In the genomic region with DNA sequence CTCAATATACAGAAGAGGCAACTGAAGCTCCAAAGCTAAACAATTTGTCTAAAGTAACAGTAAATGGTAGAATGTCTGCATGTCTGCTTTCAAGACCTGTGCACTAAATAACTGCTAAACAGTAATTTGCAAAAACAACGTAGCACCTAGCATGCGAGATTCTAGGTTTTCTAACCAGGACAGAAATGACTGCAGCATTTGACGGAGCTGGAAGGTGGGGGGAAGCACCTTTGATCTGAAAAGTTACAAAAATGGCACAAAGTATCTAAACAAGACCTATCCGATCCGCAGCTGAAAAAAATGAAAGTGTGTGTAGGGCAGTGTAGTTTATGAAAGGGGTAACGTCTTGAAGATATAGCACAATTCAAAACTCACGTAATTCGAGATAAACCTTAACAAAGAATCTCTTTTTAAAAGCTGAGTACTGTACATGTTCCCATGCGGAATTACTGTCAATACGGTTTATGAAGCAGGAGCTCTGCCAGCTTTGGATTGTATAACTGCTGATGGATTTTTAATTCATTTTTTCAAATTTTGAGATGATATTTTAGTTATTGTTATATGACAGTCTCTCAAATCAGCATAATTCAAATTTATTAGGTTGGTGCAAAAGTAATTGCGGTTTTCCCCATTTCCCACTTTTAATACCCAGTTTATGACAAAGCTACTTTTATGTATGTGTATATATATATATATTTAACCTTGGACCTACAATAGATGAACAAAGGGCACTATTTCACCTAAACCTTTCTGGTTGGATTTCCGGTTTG, we compare ENCODE assay signal across 1 cellular context.
TF ChIP-seq lines count a peak whose summit lies in the region.

No MANE protein-coding gene starts in this region.

TF ChIP-seq in IMR-90, 13 proteins besides CTCF, POLR2A, EP300 and RAD21 (continued from another document):
- TF ChIP-seq CEBPB (IDR thresholded peaks at IDR 0.05; ENCODE audit: low read depth, low read length) (no peak), NFE2L2 (IDR thresholded peaks at IDR 0.05; ENCODE audit: low read depth, low read length) (no peak), CHD1 (IDR thresholded peaks at IDR 0.05; ENCODE audit: low read depth, low read length) (no peak), MAFK (IDR thresholded peaks at IDR 0.05; ENCODE audit: low read depth, low read length) (no peak), ELK1 (IDR thresholded peaks at IDR 0.05; ENCODE audit: borderline replicate concordance, low read depth, low read length) (no peak), RCOR1 (IDR thresholded peaks at IDR 0.05; ENCODE audit: insufficient replicate concordance, low read length) (no peak), MAZ (IDR thresholded peaks at IDR 0.05; ENCODE audit: borderline replicate concordance, low read depth, low read length) (no peak)
- TF ChIP-seq, protein P1, sequence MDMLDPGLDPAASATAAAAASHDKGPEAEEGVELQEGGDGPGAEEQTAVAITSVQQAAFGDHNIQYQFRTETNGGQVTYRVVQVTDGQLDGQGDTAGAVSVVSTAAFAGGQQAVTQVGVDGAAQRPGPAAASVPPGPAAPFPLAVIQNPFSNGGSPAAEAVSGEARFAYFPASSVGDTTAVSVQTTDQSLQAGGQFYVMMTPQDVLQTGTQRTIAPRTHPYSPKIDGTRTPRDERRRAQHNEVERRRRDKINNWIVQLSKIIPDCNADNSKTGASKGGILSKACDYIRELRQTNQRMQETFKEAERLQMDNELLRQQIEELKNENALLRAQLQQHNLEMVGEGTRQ (IDR thresholded peaks at IDR 0.05; ENCODE audit: low read depth, low read length) = no peak
TF ChIP-seq in IMR-90: peak in this region for 0.
